In the genomic region with DNA sequence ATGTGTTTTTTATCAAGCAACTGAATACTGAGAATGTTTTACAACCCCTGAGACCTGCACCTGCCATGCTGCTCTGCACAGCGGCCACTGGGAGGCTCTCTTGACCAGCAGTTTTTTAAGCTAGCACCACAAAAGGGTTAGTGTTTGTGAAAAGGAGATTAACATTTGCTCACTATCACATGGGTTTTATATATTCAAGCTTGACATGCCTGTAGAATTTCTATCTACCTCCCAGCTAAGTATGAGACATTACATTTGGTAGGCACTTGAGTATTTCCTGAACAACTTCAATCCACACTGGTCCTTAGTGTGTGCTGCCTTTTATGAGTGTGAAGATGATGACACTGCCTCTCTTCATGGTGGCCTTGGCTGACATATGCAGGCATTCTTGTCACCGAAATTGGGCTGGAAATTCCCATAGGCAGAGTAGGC, we compare ENCODE assay signal across 8 cellular contexts.
DNase-seq lines count a peak whose midpoint lies in the region; ATAC-seq and TF ChIP-seq lines count a peak whose summit lies in the region.

No MANE protein-coding gene starts in this region.

- no peak overlapping the region for H3K27ac ChIP-seq in neural progenitor cell

- no peaks in the 10 kb centered on the region for H3K27me3 ChIP-seq in neural progenitor cell

- no peaks in the 10 kb centered on the region for H4K20me1 ChIP-seq in neural progenitor cell (ENCODE audit: low read depth)

- no peak overlapping the region for H3K4me3 Mint-ChIP-seq in neural progenitor cell
- no peak overlapping the region for H3K4me3 Mint-ChIP-seq in activated T-helper 17 cell treated with anti-CD3 and anti-CD28 coated beads, Interleukin-2, amount 50 U/mL, for 72 hours
- no peak overlapping the region for H3K4me3 Mint-ChIP-seq in stimulated activated memory B cell treated with anti-CD40 and anti-IgM and Interleukin-4, amounts not matched to agents 10 μg/mL and 1 μg/mL and 100 μg/mL, for 72 hours

- no peaks in the 10 kb centered on the region for H3K36me3 ChIP-seq in neural progenitor cell

- no peak overlapping the region for H3K4me2 ChIP-seq in neural progenitor cell

- no peak overlapping the region for H3K9ac ChIP-seq in neural progenitor cell

- H3K27me3 Mint-ChIP-seq in neural progenitor cell (ENCODE audit: insufficient read depth, low read depth): peaks cover 6% of the 10 kb centered on the region
- peaks cover 8% of the 10 kb centered on the region for H3K27me3 Mint-ChIP-seq in activated T-helper 17 cell treated with anti-CD3 and anti-CD28 coated beads, Interleukin-2, amount 50 U/mL, for 72 hours
- no peaks in the 10 kb centered on the region for H3K27me3 Mint-ChIP-seq in stimulated activated memory B cell treated with anti-CD40 and anti-IgM and Interleukin-4, amounts not matched to agents 10 μg/mL and 1 μg/mL and 100 μg/mL, for 72 hours

- no peaks in the 10 kb centered on the region for H3K36me3 Mint-ChIP-seq in neural progenitor cell
- no peaks in the 10 kb centered on the region for H3K36me3 Mint-ChIP-seq in activated T-helper 17 cell treated with anti-CD3 and anti-CD28 coated beads, Interleukin-2, amount 50 U/mL, for 72 hours (ENCODE audit: low read depth)
- no peaks in the 10 kb centered on the region for H3K36me3 Mint-ChIP-seq in stimulated activated memory B cell treated with anti-CD40 and anti-IgM and Interleukin-4, amounts not matched to agents 10 μg/mL and 1 μg/mL and 100 μg/mL, for 72 hours

- peaks cover 26% of the 10 kb centered on the region for H3K4me1 Mint-ChIP-seq in neural progenitor cell
- H3K4me1 Mint-ChIP-seq in activated T-helper 17 cell treated with anti-CD3 and anti-CD28 coated beads, Interleukin-2, amount 50 U/mL, for 72 hours: no peaks in the 10 kb centered on the region
- H3K4me1 Mint-ChIP-seq in stimulated activated memory B cell treated with anti-CD40 and anti-IgM and Interleukin-4, amounts not matched to agents 10 μg/mL and 1 μg/mL and 100 μg/mL, for 72 hours: no peaks in the 10 kb centered on the region

- no peak overlapping the region for H3K27ac Mint-ChIP-seq in neural progenitor cell
- no peak overlapping the region for H3K27ac Mint-ChIP-seq in activated T-helper 17 cell treated with anti-CD3 and anti-CD28 coated beads, Interleukin-2, amount 50 U/mL, for 72 hours
- H3K27ac Mint-ChIP-seq in stimulated activated memory B cell treated with anti-CD40 and anti-IgM and Interleukin-4, amounts not matched to agents 10 μg/mL and 1 μg/mL and 100 μg/mL, for 72 hours: no peak overlapping the region

- peak; percentile 97 for TF ChIP-seq CTCF in neural progenitor cell (IDR thresholded peaks at IDR 0.05)

- peak; percentile 13 to 37 for DNase-seq in SHP77 (lab: John Stamatoyannopoulos, UW)
- no peak for DNase-seq in SHP77 treated with DMSO at 0.1 percent for 48 hours (lab: John Stamatoyannopoulos, UW)
- DNase-seq in NCI-H2227 treated with DMSO at 0.1 percent for 48 hours (lab: John Stamatoyannopoulos, UW): peak; percentile 74
- peak; percentile 9 for DNase-seq in dermis blood vessel endothelial cell
- peak; percentile 70 for DNase-seq in neural progenitor cell (ENCODE audit: low spot score)
- DNase-seq in HCEC 1CT: no peak

- no peak overlapping the region for H2AFZ ChIP-seq in neural progenitor cell (replicated peaks)

- ATAC-seq in activated T-helper 17 cell treated with anti-CD3 and anti-CD28 coated beads, Interleukin-2, amount 50 U/mL, for 72 hours (replicated peaks): no peak
- ATAC-seq in stimulated activated memory B cell treated with anti-CD40 and anti-IgM and Interleukin-4, amounts not matched to agents 10 μg/mL and 1 μg/mL and 100 μg/mL, for 72 hours: no peak

- H3K9me3 ChIP-seq in neural progenitor cell (ENCODE audit: low read depth): no peaks in the 10 kb centered on the region

- no peaks in the 10 kb centered on the region for H3F3A ChIP-seq in neural progenitor cell (ENCODE audit: low read depth)

- no peak overlapping the region for H3K4me3 ChIP-seq in neural progenitor cell

- peaks cover 11% of the 10 kb centered on the region for H3K4me1 ChIP-seq in neural progenitor cell

- no peaks in the 10 kb centered on the region for H3K79me2 ChIP-seq in neural progenitor cell (ENCODE audit: low read depth)

- H3K9me3 Mint-ChIP-seq in neural progenitor cell: no peaks in the 10 kb centered on the region
- H3K9me3 Mint-ChIP-seq in activated T-helper 17 cell treated with anti-CD3 and anti-CD28 coated beads, Interleukin-2, amount 50 U/mL, for 72 hours: peaks cover 4% of the 10 kb centered on the region
- no peaks in the 10 kb centered on the region for H3K9me3 Mint-ChIP-seq in stimulated activated memory B cell treated with anti-CD40 and anti-IgM and Interleukin-4, amounts not matched to agents 10 μg/mL and 1 μg/mL and 100 μg/mL, for 72 hours

Comparison
In these comparisons a context has a peak if more than half of its experiments do, and no peak if none do; other contexts are left out.
1. DNase-seq: peak in SHP77 (2 of 2), NCI-H2227 treated with DMSO at 0.1 percent for 48 hours (single experiment), dermis blood vessel endothelial cell (single experiment) and neural progenitor cell (single experiment); none in SHP77 treated with DMSO at 0.1 percent for 48 hours (single experiment) and HCEC 1CT (single experiment).